In the genomic region with DNA sequence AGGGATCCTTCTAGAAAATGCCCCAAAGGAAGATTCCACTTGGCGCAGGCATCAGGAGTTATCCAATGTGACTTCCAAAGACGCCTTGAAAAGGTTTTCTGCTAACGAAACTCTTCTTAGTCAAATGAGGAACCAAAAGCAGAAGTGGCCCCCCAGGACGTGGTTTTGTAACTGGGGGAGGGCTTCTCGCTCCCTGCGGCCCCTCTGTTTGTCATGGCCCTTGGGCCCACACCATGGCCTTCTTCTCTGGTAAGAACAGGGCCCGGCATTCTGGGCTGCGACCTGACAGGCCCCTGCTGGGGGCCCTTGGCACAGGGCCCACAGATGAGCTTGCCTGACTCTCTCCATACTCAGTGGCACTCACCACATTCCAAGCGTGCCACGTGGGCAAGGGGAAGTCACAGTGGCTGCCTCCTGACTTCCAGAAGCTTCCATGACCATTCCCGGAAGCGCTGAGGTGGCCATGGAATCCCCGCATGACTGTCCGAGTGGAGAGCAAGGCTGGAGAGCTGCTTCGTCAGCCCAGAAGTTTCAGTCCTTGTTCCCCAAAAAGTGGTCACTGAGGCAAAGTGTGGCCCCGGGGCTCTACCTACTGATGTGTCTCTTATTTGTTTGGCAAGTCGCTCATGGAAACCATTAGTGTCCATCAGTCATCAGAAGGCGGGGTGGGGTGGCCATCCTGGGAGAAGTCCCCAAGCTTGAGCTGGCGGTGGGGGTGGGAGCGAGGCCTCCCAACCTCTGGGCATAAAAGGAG, we compare ENCODE assay signal across 1 cellular context.
TF ChIP-seq lines count a peak whose summit lies in the region.

No MANE protein-coding gene starts in this region.

TF ChIP-seq in A549, 52 proteins besides CTCF, POLR2A, EP300 and RAD21 (continued from another document):
- TF ChIP-seq, protein P1, sequence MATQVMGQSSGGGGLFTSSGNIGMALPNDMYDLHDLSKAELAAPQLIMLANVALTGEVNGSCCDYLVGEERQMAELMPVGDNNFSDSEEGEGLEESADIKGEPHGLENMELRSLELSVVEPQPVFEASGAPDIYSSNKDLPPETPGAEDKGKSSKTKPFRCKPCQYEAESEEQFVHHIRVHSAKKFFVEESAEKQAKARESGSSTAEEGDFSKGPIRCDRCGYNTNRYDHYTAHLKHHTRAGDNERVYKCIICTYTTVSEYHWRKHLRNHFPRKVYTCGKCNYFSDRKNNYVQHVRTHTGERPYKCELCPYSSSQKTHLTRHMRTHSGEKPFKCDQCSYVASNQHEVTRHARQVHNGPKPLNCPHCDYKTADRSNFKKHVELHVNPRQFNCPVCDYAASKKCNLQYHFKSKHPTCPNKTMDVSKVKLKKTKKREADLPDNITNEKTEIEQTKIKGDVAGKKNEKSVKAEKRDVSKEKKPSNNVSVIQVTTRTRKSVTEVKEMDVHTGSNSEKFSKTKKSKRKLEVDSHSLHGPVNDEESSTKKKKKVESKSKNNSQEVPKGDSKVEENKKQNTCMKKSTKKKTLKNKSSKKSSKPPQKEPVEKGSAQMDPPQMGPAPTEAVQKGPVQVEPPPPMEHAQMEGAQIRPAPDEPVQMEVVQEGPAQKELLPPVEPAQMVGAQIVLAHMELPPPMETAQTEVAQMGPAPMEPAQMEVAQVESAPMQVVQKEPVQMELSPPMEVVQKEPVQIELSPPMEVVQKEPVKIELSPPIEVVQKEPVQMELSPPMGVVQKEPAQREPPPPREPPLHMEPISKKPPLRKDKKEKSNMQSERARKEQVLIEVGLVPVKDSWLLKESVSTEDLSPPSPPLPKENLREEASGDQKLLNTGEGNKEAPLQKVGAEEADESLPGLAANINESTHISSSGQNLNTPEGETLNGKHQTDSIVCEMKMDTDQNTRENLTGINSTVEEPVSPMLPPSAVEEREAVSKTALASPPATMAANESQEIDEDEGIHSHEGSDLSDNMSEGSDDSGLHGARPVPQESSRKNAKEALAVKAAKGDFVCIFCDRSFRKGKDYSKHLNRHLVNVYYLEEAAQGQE (IDR thresholded peaks at IDR 0.05) = no peak
- no peak for TF ChIP-seq FOSB (CRISPR knock-in tag; IDR thresholded peaks at IDR 0.05)
- TF ChIP-seq FOSL2 (IDR thresholded peaks at IDR 0.05) = no peak
- TF ChIP-seq FOSL2 (CRISPR knock-in tag; IDR thresholded peaks at IDR 0.05) = no peak
- no peak for TF ChIP-seq HOXB13 (CRISPR knock-in tag; IDR thresholded peaks at IDR 0.05; ENCODE audit: low read depth)
- TF ChIP-seq PHF8 (IDR thresholded peaks at IDR 0.05; ENCODE audit: borderline replicate concordance, low read depth) = no peak
